ENCODE assay signal across 29 cellular contexts in genomic region chr21:35859677-35860076, GRCh38.
"Had no signal": no experiment of that assay in that cellular context is flagged by ENCODE, and none has a peak within 500 bp of the region (broad histone marks: within the 10 kb centered on the region; RNA-seq: fewer than 3 reads in every experiment).

No MANE protein-coding gene starts in this region.

- H3K4me1 Mint-ChIP-seq: stimulated activated effector memory CD8-positive, alpha-beta T cell treated with anti-CD3 and anti-CD28 coated beads, Interleukin-12 subunit alpha, Interleukin-12 subunit beta, amount 100 ng/mL, for 72 hours; stimulated activated memory B cell treated with anti-CD40 and anti-IgM and Interleukin-4, amounts not matched to agents 10 μg/mL and 1 μg/mL and 100 μg/mL, for 72 hours; stimulated activated naive B cell treated with anti-CD40 and anti-IgM and Interleukin-4, amounts not matched to agents 10 μg/mL and 1 μg/mL and 100 μg/mL, for 72 hours; stimulated activated naive CD8-positive, alpha-beta T cell treated with anti-CD3 and anti-CD28 coated beads, Interleukin-15, amount 100 ng/mL, for 72 hours had no signal

- H3K4me3 ChIP-seq: stomach, suprapubic skin, testis, thoracic aorta, thyroid gland, tibial artery, tibial nerve, transverse colon, upper lobe of left lung, upper lobe of right lung, uterus, vagina had no signal

- H3K4me1 ChIP-seq: stomach, suprapubic skin, testis, thyroid gland, tibial artery, upper lobe of left lung, upper lobe of right lung, uterus had no signal

- H3K36me3 Mint-ChIP-seq: stimulated activated effector memory CD8-positive, alpha-beta T cell treated with anti-CD3 and anti-CD28 coated beads, Interleukin-12 subunit alpha, Interleukin-12 subunit beta, amount 100 ng/mL, for 72 hours; stimulated activated memory B cell treated with anti-CD40 and anti-IgM and Interleukin-4, amounts not matched to agents 10 μg/mL and 1 μg/mL and 100 μg/mL, for 72 hours; stimulated activated naive B cell treated with anti-CD40 and anti-IgM and Interleukin-4, amounts not matched to agents 10 μg/mL and 1 μg/mL and 100 μg/mL, for 72 hours; type B pancreatic cell had no signal

- H3K27ac Mint-ChIP-seq: stimulated activated effector memory CD8-positive, alpha-beta T cell treated with anti-CD3 and anti-CD28 coated beads, Interleukin-12 subunit alpha, Interleukin-12 subunit beta, amount 100 ng/mL, for 72 hours; stimulated activated memory B cell treated with anti-CD40 and anti-IgM and Interleukin-4, amounts not matched to agents 10 μg/mL and 1 μg/mL and 100 μg/mL, for 72 hours; stimulated activated naive B cell treated with anti-CD40 and anti-IgM and Interleukin-4, amounts not matched to agents 10 μg/mL and 1 μg/mL and 100 μg/mL, for 72 hours; stimulated activated naive CD8-positive, alpha-beta T cell treated with anti-CD3 and anti-CD28 coated beads, Interleukin-15, amount 100 ng/mL, for 72 hours; stimulated activated naive CD8-positive, alpha-beta T cell treated with anti-CD3 and anti-CD28 coated beads, Interleukin-15, Interleukin-2, amounts not matched to agents 100 ng/mL and 50 ng/mL, for 24 hours had no signal

- H3K9me3 Mint-ChIP-seq: stimulated activated effector memory CD8-positive, alpha-beta T cell treated with anti-CD3 and anti-CD28 coated beads, Interleukin-12 subunit alpha, Interleukin-12 subunit beta, amount 100 ng/mL, for 72 hours; stimulated activated memory B cell treated with anti-CD40 and anti-IgM and Interleukin-4, amounts not matched to agents 10 μg/mL and 1 μg/mL and 100 μg/mL, for 72 hours; stimulated activated naive B cell treated with anti-CD40 and anti-IgM and Interleukin-4, amounts not matched to agents 10 μg/mL and 1 μg/mL and 100 μg/mL, for 72 hours; stimulated activated naive CD8-positive, alpha-beta T cell treated with anti-CD3 and anti-CD28 coated beads, Interleukin-15, amount 100 ng/mL, for 72 hours; stimulated activated naive CD8-positive, alpha-beta T cell treated with anti-CD3 and anti-CD28 coated beads, Interleukin-15, Interleukin-2, amounts not matched to agents 100 ng/mL and 50 ng/mL, for 24 hours; type B pancreatic cell had no signal

- H3K9me3 ChIP-seq: stomach, suprapubic skin, testis, thoracic aorta, thyroid gland, tibial artery, tibial nerve, transverse colon, upper lobe of left lung, upper lobe of right lung, uterus, vagina had no signal

- ATAC-seq: stimulated activated effector memory CD8-positive, alpha-beta T cell treated with anti-CD3 and anti-CD28 coated beads, Interleukin-12 subunit alpha, Interleukin-12 subunit beta, amount 100 ng/mL, for 72 hours; stimulated activated memory B cell treated with anti-CD40 and anti-IgM and Interleukin-4, amounts not matched to agents 10 μg/mL and 1 μg/mL and 100 μg/mL, for 72 hours; stimulated activated naive B cell treated with anti-CD40 and anti-IgM and Interleukin-4, amounts not matched to agents 10 μg/mL and 1 μg/mL and 100 μg/mL, for 72 hours; stimulated activated naive CD8-positive, alpha-beta T cell treated with anti-CD3 and anti-CD28 coated beads, Interleukin-15, amount 100 ng/mL, for 72 hours; stimulated activated naive CD8-positive, alpha-beta T cell treated with anti-CD3 and anti-CD28 coated beads, Interleukin-15, Interleukin-2, amounts not matched to agents 100 U/mL and 50 U/mL, for 24 hours; upper lobe of right lung had no signal

- H3K36me3 ChIP-seq: stomach, suprapubic skin, thoracic aorta, thyroid gland, tibial artery, tibial nerve, transverse colon, upper lobe of left lung, upper lobe of right lung, uterus, vagina had no signal

- H3K27ac ChIP-seq: stomach, suprapubic skin, testis, thoracic aorta, thyroid gland, tibial artery, tibial nerve, transverse colon, upper lobe of left lung, upper lobe of right lung, uterus, vagina had no signal

- FAIRE-seq: urothelium cell line had no signal

- H3K27me3 ChIP-seq: stomach, suprapubic skin, testis, thyroid gland, tibial artery, tibial nerve, transverse colon, upper lobe of left lung, upper lobe of right lung, uterus, vagina had no signal

- H3K4me3 Mint-ChIP-seq: stimulated activated effector memory CD8-positive, alpha-beta T cell treated with anti-CD3 and anti-CD28 coated beads, Interleukin-12 subunit alpha, Interleukin-12 subunit beta, amount 100 ng/mL, for 72 hours; stimulated activated memory B cell treated with anti-CD40 and anti-IgM and Interleukin-4, amounts not matched to agents 10 μg/mL and 1 μg/mL and 100 μg/mL, for 72 hours; stimulated activated naive B cell treated with anti-CD40 and anti-IgM and Interleukin-4, amounts not matched to agents 10 μg/mL and 1 μg/mL and 100 μg/mL, for 72 hours; stimulated activated naive CD8-positive, alpha-beta T cell treated with anti-CD3 and anti-CD28 coated beads, Interleukin-15, amount 100 ng/mL, for 72 hours; stimulated activated naive CD8-positive, alpha-beta T cell treated with anti-CD3 and anti-CD28 coated beads, Interleukin-15, Interleukin-2, amounts not matched to agents 100 ng/mL and 50 ng/mL, for 24 hours had no signal

- DNase-seq: stimulated activated CD4-positive, alpha-beta T cell treated with anti-CD3 and anti-CD28 coated beads, Interleukin-2, amount 100 ng/mL, for 48 hours; stimulated activated CD4-positive, alpha-beta T cell treated with anti-CD3 and anti-CD28 coated beads, Interleukin-4, amount 100 ng/mL, for 1 hour; stimulated activated CD4-positive, alpha-beta T cell treated with anti-CD3 and anti-CD28 coated beads, Interleukin-4, amount 100 ng/mL, for 24 hours; stimulated activated CD4-positive, alpha-beta T cell treated with anti-CD3 and anti-CD28 coated beads, Interleukin-4, amount 100 ng/mL, for 4 hours; stimulated activated CD8-positive, alpha-beta memory T cell treated with anti-CD3 and anti-CD28 coated beads, Interleukin-4, amount 100 ng/mL, for 48 hours; stimulated activated naive B cell treated with anti-CD40 and anti-IgM and Interleukin-4, amounts not matched to agents 10 μg/mL and 1 μg/mL and 100 μg/mL, for 72 hours; stimulated activated naive CD4-positive, alpha-beta T cell; stimulated activated naive CD4-positive, alpha-beta T cell treated with Interleukin-2 at 50 U/mL for 16 hours; stimulated activated naive CD8-positive, alpha-beta T cell treated with anti-CD3 and anti-CD28 coated beads, Interleukin-15, amount 100 ng/mL, for 72 hours; stimulated activated naive CD8-positive, alpha-beta T cell treated with anti-CD3 and anti-CD28 coated beads, Interleukin-15, Interleukin-2, amounts not matched to agents 100 U/mL and 50 U/mL, for 24 hours; stomach; substantia nigra; testis; thyroid gland; tibial artery; transverse colon; trophoblast cell; upper lobe of left lung; upper lobe of right lung; uterus had no signal
